Comparison of ENCODE assay signal across 19 cellular contexts in genomic region chr2:191581003-191581402, GRCh38.
DNase-seq lines count a peak whose midpoint lies in the region; ATAC-seq and TF ChIP-seq lines count a peak whose summit lies in the region.
"Had no signal": no experiment of that assay in that cellular context is flagged by ENCODE, and none has a peak within 500 bp of the region (broad histone marks: within the 10 kb centered on the region; RNA-seq: fewer than 3 reads in every experiment).

No MANE protein-coding gene starts in this region.

- H3K9me3 ChIP-seq in IMR-90 (ENCODE audit: control insufficient read depth, insufficient read depth, low read length) = no peaks in the 10 kb centered on the region
- no peaks in the 10 kb centered on the region for H3K9me3 ChIP-seq in mesenchymal stem cell (ENCODE audit: control insufficient read depth, low read length)
- H3K9me3 ChIP-seq in CD4-positive, alpha-beta memory T cell (ENCODE audit: control insufficient read depth in 1 of 2, low read length in 2 of 2) = no peaks in the 10 kb centered on the region
- H3K9me3 ChIP-seq: BLaER1 treated with 17β-estradiol and CSF1 and Interleukin-3, amounts not matched to agents 10 nM and 100 nM had no signal

- H2BK15ac ChIP-seq in IMR-90 (ENCODE audit: low read depth, low read length) = no peak overlapping the region
- H2BK15ac ChIP-seq in mesenchymal stem cell (ENCODE audit: low read depth, poor library complexity, severe bottlenecking) = no peak overlapping the region

- H3K4ac ChIP-seq in IMR-90 (ENCODE audit: low read depth, low read length) (peak overlapping the region; percentile 15; the same call in 1 of the 2 replicates), mesenchymal stem cell (ENCODE audit: low read depth in 1 of 2, low read length in 2 of 2) (no peak overlapping the region)

- TF ChIP-seq POLR2A in IMR-90 (IDR thresholded peaks at IDR 0.05; ENCODE audit: low read depth, low read length) = no peak

- H3K23ac ChIP-seq in IMR-90 (ENCODE audit: low read depth, low read length) (no peak overlapping the region), mesenchymal stem cell (ENCODE audit: low read length in 2 of 2) (no peak overlapping the region)

- DNase-seq in IMR-90 = no peak
- DNase-seq in mesenchymal stem cell = no peak
- no peak for DNase-seq in activated CD4-positive, alpha-beta T cell treated with anti-CD3 and anti-CD28 coated beads, Interleukin-2, amount 10 ng/mL, durations not matched to agents 24 days and 14 days
- no peak for DNase-seq in activated CD4-positive, alpha-beta T cell treated with anti-CD3 and anti-CD28 coated beads, Interleukin-2, amount 50 U/mL, for 4 hours
- no peak for DNase-seq in CD4-positive, alpha-beta memory T cell
- DNase-seq: 8988T; CD8-positive, alpha-beta memory T cell; COR-L47; DMS153; DMS79 treated with DMSO at 0.1 percent for 48 hours; GF-D8; KBM-7 had no signal

- H3K9ac ChIP-seq in IMR-90 (ENCODE audit: low read depth, low read length) = no peak overlapping the region
- H3K9ac ChIP-seq in mesenchymal stem cell (ENCODE audit: low read length) = peak overlapping the region; percentile 27
- H3K9ac ChIP-seq: BLaER1 treated with 17β-estradiol and CSF1 and Interleukin-3, amounts not matched to agents 10 nM and 100 nM had no signal

- peak overlapping the region; percentile 70; the same call in 1 of the 2 replicates for H3K18ac ChIP-seq in IMR-90 (ENCODE audit: low read depth, low read length)
- H3K18ac ChIP-seq in mesenchymal stem cell (ENCODE audit: low read depth in 1 of 2, low read length in 2 of 2) = no peak overlapping the region

- no peak overlapping the region for H3K56ac ChIP-seq in IMR-90 (ENCODE audit: extremely low read depth, insufficient read depth, low read length)

- H3K9me3 Mint-ChIP-seq in activated CD4-positive, alpha-beta T cell treated with anti-CD3 and anti-CD28 coated beads, Interleukin-2, amount 10 ng/mL, durations not matched to agents 24 days and 14 days = no peaks in the 10 kb centered on the region
- no peaks in the 10 kb centered on the region for H3K9me3 Mint-ChIP-seq in CD4-positive, alpha-beta memory T cell
- H3K9me3 Mint-ChIP-seq: CD8-positive, alpha-beta memory T cell had no signal

- H3K79me1 ChIP-seq in IMR-90 (ENCODE audit: low read depth in 1 of 2, low read length in 2 of 2) (no peaks in the 10 kb centered on the region), mesenchymal stem cell (replicated peaks; ENCODE audit: low read length, poor library complexity, severe bottlenecking) (no peaks in the 10 kb centered on the region)

- no peaks in the 10 kb centered on the region for H3K36me3 Mint-ChIP-seq in activated CD4-positive, alpha-beta T cell treated with anti-CD3 and anti-CD28 coated beads, Interleukin-2, amount 10 ng/mL, durations not matched to agents 24 days and 14 days (ENCODE audit: low read depth)
- H3K36me3 Mint-ChIP-seq in CD4-positive, alpha-beta memory T cell = no peaks in the 10 kb centered on the region
- H3K36me3 Mint-ChIP-seq: CD8-positive, alpha-beta memory T cell had no signal

- TF ChIP-seq CTCF in IMR-90 (conservative IDR thresholded peaks at IDR 0.05; ENCODE audit: low read depth, low read length) = no peak

- H3K27ac Mint-ChIP-seq in activated CD4-positive, alpha-beta T cell treated with anti-CD3 and anti-CD28 coated beads, Interleukin-2, amount 10 ng/mL, durations not matched to agents 24 days and 14 days = no peak overlapping the region
- H3K27ac Mint-ChIP-seq in CD4-positive, alpha-beta memory T cell = no peak overlapping the region
- H3K27ac Mint-ChIP-seq: B cell; CD8-positive, alpha-beta memory T cell had no signal

- TF ChIP-seq RAD21 in IMR-90 (IDR thresholded peaks at IDR 0.05; ENCODE audit: low read length) = no peak

- dilution Hi-C loops in IMR-90 (cut with HindIII; ENCODE audit: low sequenced_read_pairs, unreplicated experiment) = no loop called here

- no peaks in the 10 kb centered on the region for H3K36me3 ChIP-seq in ACC112 (ENCODE audit: insufficient read depth, low read length)
- no peaks in the 10 kb centered on the region for H3K36me3 ChIP-seq in IMR-90 (ENCODE audit: control insufficient read depth, insufficient read depth, low read length)
- no peaks in the 10 kb centered on the region for H3K36me3 ChIP-seq in mesenchymal stem cell (ENCODE audit: control insufficient read depth in 1 of 2, insufficient read depth in 2 of 2, low read depth in 1 of 2, low read length in 2 of 2)
- no peaks in the 10 kb centered on the region for H3K36me3 ChIP-seq in CD4-positive, alpha-beta memory T cell (ENCODE audit: insufficient read depth, low read length)
- H3K36me3 ChIP-seq: BLaER1 treated with 17β-estradiol and CSF1 and Interleukin-3, amounts not matched to agents 10 nM and 100 nM; HAP-1 had no signal

- no peak overlapping the region for H2BK12ac ChIP-seq in mesenchymal stem cell (ENCODE audit: low read length in 2 of 2)

- no peak overlapping the region for H4K5ac ChIP-seq in IMR-90 (ENCODE audit: low read depth, low read length)

- peak overlapping the region; percentile 47; the same call in 1 of the 2 replicates for H2BK120ac ChIP-seq in IMR-90 (ENCODE audit: low read depth, low read length)
- H2BK120ac ChIP-seq in mesenchymal stem cell (ENCODE audit: low read depth, low read length) = no peak overlapping the region

- H3K27ac ChIP-seq in ACC112 (ENCODE audit: low read depth, low read length) = 0 out of 2 replicates have a peak overlapping the region, but pooled peaks have one; percentile 3
- H3K27ac ChIP-seq in IMR-90 (ENCODE audit: insufficient read depth, low read length) = no peak overlapping the region
- no peak overlapping the region for H3K27ac ChIP-seq in mesenchymal stem cell (ENCODE audit: low read length, poor library complexity, severe bottlenecking)
- no peak overlapping the region for H3K27ac ChIP-seq in CD4-positive, alpha-beta memory T cell (ENCODE audit: low read depth, low read length)
- H3K27ac ChIP-seq: BLaER1 treated with 17β-estradiol and CSF1 and Interleukin-3, amounts not matched to agents 10 nM and 100 nM; HL-60 had no signal

- H3K27me3 ChIP-seq in ACC112 (ENCODE audit: insufficient read depth, low read length) (no peaks in the 10 kb centered on the region), IMR-90 (ENCODE audit: control insufficient read depth, insufficient read depth, low read length) (no peaks in the 10 kb centered on the region), mesenchymal stem cell (ENCODE audit: control insufficient read depth in 1 of 2, insufficient read depth in 1 of 2, low read length in 2 of 2) (no peaks in the 10 kb centered on the region)
- no peaks in the 10 kb centered on the region for H3K27me3 ChIP-seq in CD4-positive, alpha-beta memory T cell (ENCODE audit: insufficient read depth, low read length)
- H3K27me3 ChIP-seq: BLaER1 treated with 17β-estradiol and CSF1 and Interleukin-3, amounts not matched to agents 10 nM and 100 nM had no signal

- no peak overlapping the region for H2AK9ac ChIP-seq in IMR-90 (replicated peaks; ENCODE audit: low read depth, low read length, poor library complexity)

- no TSS peak for BruUV-seq in IMR-90 (replicated peaks; lab: Mats Ljungman, UMichigan)

- no peaks in the 10 kb centered on the region for H4K20me1 ChIP-seq in IMR-90 (ENCODE audit: insufficient read depth, low read length)
- H4K20me1 ChIP-seq: BLaER1 treated with 17β-estradiol and CSF1 and Interleukin-3, amounts not matched to agents 10 nM and 100 nM had no signal

- peaks cover 13% of the 10 kb centered on the region for H3K27me3 Mint-ChIP-seq in activated CD4-positive, alpha-beta T cell treated with anti-CD3 and anti-CD28 coated beads, Interleukin-2, amount 10 ng/mL, durations not matched to agents 24 days and 14 days
- no peaks in the 10 kb centered on the region for H3K27me3 Mint-ChIP-seq in CD4-positive, alpha-beta memory T cell
- H3K27me3 Mint-ChIP-seq: B cell had no signal

- H3K4me3 ChIP-seq in ACC112 (ENCODE audit: low read depth, low read length) = no peak overlapping the region
- H3K4me3 ChIP-seq in IMR-90 (ENCODE audit: insufficient read depth, low read depth, low read length) = no peak overlapping the region
- H3K4me3 ChIP-seq in mesenchymal stem cell (ENCODE audit: insufficient read depth in 1 of 2, low read depth in 1 of 2, low read length in 2 of 2) = no peak overlapping the region
- H3K4me3 ChIP-seq in CD4-positive, alpha-beta memory T cell (ENCODE audit: low read length in 2 of 2) = no peak overlapping the region
- H3K4me3 ChIP-seq: BLaER1 treated with 17β-estradiol and CSF1 and Interleukin-3, amounts not matched to agents 10 nM and 100 nM; HAP-1 had no signal

- peak overlapping the region; percentile 5 for H2AFZ ChIP-seq in ACC112 (ENCODE audit: low read length, unreplicated experiment)
- no peak overlapping the region for H2AFZ ChIP-seq in IMR-90 (replicated peaks; ENCODE audit: low read length, poor library complexity)
- H2AFZ ChIP-seq in mesenchymal stem cell (ENCODE audit: low read depth, low read length) = no peak overlapping the region

- no peak overlapping the region for H4K91ac ChIP-seq in IMR-90 (ENCODE audit: insufficient read depth, low read depth, low read length)
- no peak overlapping the region for H4K91ac ChIP-seq in mesenchymal stem cell (ENCODE audit: low read length)

- H4K8ac ChIP-seq in IMR-90 (ENCODE audit: low read depth in 2 of 2, low read length in 2 of 2) (0 out of 4 replicates have a peak overlapping the region, but pooled peaks of 1 of the 2 experiments have one; percentile 6), mesenchymal stem cell (ENCODE audit: low read length) (no peak overlapping the region)

- H3K9me1 ChIP-seq in IMR-90 (ENCODE audit: insufficient read depth, low read length) = peaks cover 3% of the 10 kb centered on the region; the same call in 1 of the 2 replicates

- peak overlapping the region; percentile 48; the same call in 1 of the 2 replicates for H2BK20ac ChIP-seq in IMR-90 (ENCODE audit: low read depth, low read length)

- intact Hi-C loops in IMR-90 (cut with micrococcal nuclease) = loop anchor here (5.0 kb wide), 1 partner anchor 41 kb away; no protein-coding TSS in a partner anchor
- intact Hi-C loops in activated CD4-positive, alpha-beta T cell treated with anti-CD3 and anti-CD28 coated beads, Interleukin-2, amount 10 ng/mL, durations not matched to agents 24 days and 14 days (cut with micrococcal nuclease) = no loop called here
- intact Hi-C loops in CD4-positive, alpha-beta memory T cell (cut with micrococcal nuclease) = no loop called here

- H3K79me2 ChIP-seq in ACC112 (ENCODE audit: control insufficient read depth, insufficient read depth, low read length, unreplicated experiment) = no peaks in the 10 kb centered on the region

- POLR2A ChIA-PET in IMR-90 (lab: Charles Lee; ENCODE audit: unreplicated experiment) = no interaction called here
- POLR2A ChIA-PET in CD4-positive, alpha-beta memory T cell (lab: Charles Lee; ENCODE audit: partially characterized antibody) = no interaction called here

- H2AK5ac ChIP-seq in IMR-90 (ENCODE audit: low read depth, low read length) = no peak overlapping the region
- H2AK5ac ChIP-seq in mesenchymal stem cell (ENCODE audit: low read length, severe bottlenecking) = no peak overlapping the region

- in situ Hi-C loops in IMR-90 (cut with MboI; ENCODE audit: low sequenced_read_pairs) = no loop called here

- H3K4me3 Mint-ChIP-seq in activated CD4-positive, alpha-beta T cell treated with anti-CD3 and anti-CD28 coated beads, Interleukin-2, amount 10 ng/mL, durations not matched to agents 24 days and 14 days = no peak overlapping the region
- no peak overlapping the region for H3K4me3 Mint-ChIP-seq in CD4-positive, alpha-beta memory T cell
- H3K4me3 Mint-ChIP-seq: B cell; CD8-positive, alpha-beta memory T cell had no signal

- H3K4me2 ChIP-seq in IMR-90 (ENCODE audit: low read depth, low read length) = no peak overlapping the region
- H3K4me2 ChIP-seq in mesenchymal stem cell (ENCODE audit: low read length, poor library complexity, severe bottlenecking) = no peak overlapping the region
- H3K4me2 ChIP-seq: BLaER1 treated with 17β-estradiol and CSF1 and Interleukin-3, amounts not matched to agents 10 nM and 100 nM had no signal

- H2BK5ac ChIP-seq in IMR-90 (ENCODE audit: low read depth, low read length, poor library complexity, severe bottlenecking) (peak overlapping the region; percentile 63), mesenchymal stem cell (ENCODE audit: low read depth, low read length, poor library complexity, severe bottlenecking) (no peak overlapping the region)

- ATAC-seq in IMR-90 (ENCODE audit: low read depth) = no peak
- no peak for ATAC-seq in SK-N-SH treated with all-trans-retinoic acid at 6 μM for 48 hours
- no peak for ATAC-seq in GM18858 (IDR thresholded peaks at IDR 0.05; ENCODE audit: unreplicated experiment)

- CTCF ChIA-PET in IMR-90 (lab: Yijun Ruan, JAX) = interaction anchor here (0.6 kb wide), 1 partner anchor 116 kb away, joined by 6 read pairs; no protein-coding TSS in a partner anchor
- CTCF ChIA-PET in CD4-positive, alpha-beta memory T cell (lab: Charles Lee; ENCODE audit: partially characterized antibody) = interaction anchor here (0.8 kb wide), 1 partner anchor 10 kb away, joined by 3 read pairs; no protein-coding TSS in a partner anchor

- H3K14ac ChIP-seq in IMR-90 (replicated peaks; ENCODE audit: low read depth, low read length) (no peak overlapping the region), mesenchymal stem cell (ENCODE audit: low read length in 2 of 2) (no peak overlapping the region)

- H3K4me1 ChIP-seq in ACC112 (ENCODE audit: control insufficient read depth, insufficient read depth, low read length, unreplicated experiment) = peaks cover 26% of the 10 kb centered on the region
- H3K4me1 ChIP-seq in IMR-90 (ENCODE audit: control insufficient read depth, insufficient read depth, low read length) = no peaks in the 10 kb centered on the region
- peaks cover 2% of the 10 kb centered on the region for H3K4me1 ChIP-seq in mesenchymal stem cell (ENCODE audit: control insufficient read depth, insufficient read depth, low read depth, low read length)
- H3K4me1 ChIP-seq in CD4-positive, alpha-beta memory T cell (ENCODE audit: insufficient read depth, low read length) = no peaks in the 10 kb centered on the region
- H3K4me1 ChIP-seq: HAP-1 had no signal

- H3K4me1 Mint-ChIP-seq in activated CD4-positive, alpha-beta T cell treated with anti-CD3 and anti-CD28 coated beads, Interleukin-2, amount 10 ng/mL, durations not matched to agents 24 days and 14 days = no peaks in the 10 kb centered on the region
- no peaks in the 10 kb centered on the region for H3K4me1 Mint-ChIP-seq in CD4-positive, alpha-beta memory T cell
- H3K4me1 Mint-ChIP-seq: B cell; CD8-positive, alpha-beta memory T cell had no signal
